8 cellular contexts compared by ENCODE assay signal in the genomic region with DNA sequence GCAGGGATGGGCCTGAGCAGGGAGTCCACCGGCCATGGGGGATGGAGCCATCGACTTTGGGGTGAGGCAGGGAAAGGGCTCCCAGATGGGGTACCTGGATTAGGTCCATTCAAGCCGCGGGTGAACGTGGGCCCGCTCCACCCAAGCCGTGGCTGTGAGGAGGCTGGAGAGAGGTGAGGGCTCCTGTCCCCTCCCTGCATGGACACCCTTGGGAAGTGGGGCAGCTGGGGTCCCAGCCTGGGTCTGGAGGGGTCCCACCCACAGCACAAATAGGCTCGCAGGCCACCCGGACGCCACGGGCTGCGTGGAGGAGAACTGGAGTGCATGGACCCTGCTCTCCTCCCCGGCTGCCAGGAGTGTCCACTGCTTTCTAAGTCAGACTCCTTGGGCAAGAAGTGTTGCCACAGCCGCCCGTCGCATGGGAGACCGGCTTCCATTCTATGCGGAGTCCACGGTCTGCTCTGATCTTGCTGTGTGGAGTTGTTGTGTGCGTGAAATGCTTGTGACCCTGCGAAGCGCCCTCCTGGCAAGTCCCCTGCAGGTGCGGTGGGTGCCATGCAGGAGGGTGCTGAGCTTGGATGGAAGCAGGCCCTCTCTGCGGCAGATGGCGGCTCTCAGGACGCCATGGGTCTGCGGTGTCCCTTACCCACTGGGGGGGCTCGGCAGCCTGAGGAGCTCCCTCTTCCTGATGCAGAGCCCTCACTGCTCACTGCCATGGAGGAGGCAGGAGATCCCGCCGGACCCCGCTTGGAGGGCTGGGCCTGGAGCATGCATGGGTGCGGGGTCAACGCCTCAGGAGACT. TPM values are rescaled to one million over a fixed set of nuclear protein-coding genes. Genes with fewer than 3 reads are reported as not detected.
DNase-seq lines count a peak whose midpoint lies in the region; ATAC-seq and TF ChIP-seq lines count a peak whose summit lies in the region.

No MANE protein-coding gene starts in this region.

- CTCF ChIA-PET in T-cell (lab: Charles Lee), result no interaction called here

- no peak for TF ChIP-seq EP300 in sigmoid colon (IDR thresholded peaks at IDR 0.05)

- no peak for DNase-seq in GM12864 (ENCODE audit: low read depth)
- no peak for DNase-seq in T-cell
- DNase-seq in fibroblast of the aortic adventitia (ENCODE audit: low read depth), result no peak
- no peak for DNase-seq in sigmoid colon
- DNase-seq in NCI-H1694 treated with DMSO at 0.1 percent for 48 hours (lab: John Stamatoyannopoulos, UW), result no peak
- DNase-seq in erythroblast (lab: John Stamatoyannopoulos, UW), result no peak
- DNase-seq in pons (ENCODE audit: low spot score), result no peak

- intact Hi-C loops in sigmoid colon (cut with DNase I), result loop anchor here (5.0 kb wide), 2 partner anchors 52 to 132 kb away; a partner anchor contains a TSS

- H3K27ac Mint-ChIP-seq in T-cell, result peak overlapping the region; percentile 93 to 96

- POLR2A ChIA-PET in T-cell (lab: Charles Lee), result no interaction called here

- H3K4me3 ChIP-seq in GM12864 (ENCODE audit: low read depth, low read length), result peak overlapping the region; percentile 81
- peak overlapping the region; percentile 79 for H3K4me3 ChIP-seq in fibroblast of the aortic adventitia (ENCODE audit: low read depth, low read length)
- H3K4me3 ChIP-seq in sigmoid colon, result peak overlapping the region; percentile 93 to 99 (median 94)

- TF ChIP-seq CTCF in GM12864 (IDR thresholded peaks at IDR 0.05; ENCODE audit: low read depth, low read length, missing control alignments), result no peak
- TF ChIP-seq CTCF in fibroblast of the aortic adventitia (IDR thresholded peaks at IDR 0.05; ENCODE audit: insufficient read depth, low read length), result no peak
- TF ChIP-seq CTCF in sigmoid colon (IDR thresholded peaks at IDR 0.05), result no peak

- H3K36me3 Mint-ChIP-seq in T-cell, result peaks cover 8% of the 10 kb centered on the region

- TF ChIP-seq POLR2A in sigmoid colon (IDR thresholded peaks at IDR 0.05), result no peak
- TF ChIP-seq POLR2A in erythroblast (IDR thresholded peaks at IDR 0.05; ENCODE audit: low read length), result no peak

- peaks cover 4 to 61% (median 53%) of the 10 kb centered on the region in 4 donors for H3K4me1 ChIP-seq in sigmoid colon

- peak overlapping the region; percentile 91 to 95 (median 94) for H3K4me3 Mint-ChIP-seq in T-cell

- H3K27me3 ChIP-seq in sigmoid colon, result no peaks in the 10 kb centered on the region

- H3K9me3 ChIP-seq in sigmoid colon, result no peaks in the 10 kb centered on the region

- no peaks in the 10 kb centered on the region for H3K9me3 Mint-ChIP-seq in T-cell

- 51 to 66% methylated on average over 33 of the region's 33 CpGs for WGBS in sigmoid colon, 2 donors

- H3K4me1 Mint-ChIP-seq in T-cell, result peaks cover 50 to 62% (median 62%) of the 10 kb centered on the region in 3 donors

- H3K27me3 Mint-ChIP-seq in T-cell, result no peaks in the 10 kb centered on the region

- peaks cover 0 to 11% (median 4%) of the 10 kb centered on the region in 4 donors for H3K36me3 ChIP-seq in sigmoid colon

- ATAC-seq in T-cell (replicated peaks in 1 of 4) (no peak), HG02571 (IDR thresholded peaks at IDR 0.05; ENCODE audit: unreplicated experiment) (no peak)

- peak overlapping the region; percentile 91 to 98 (median 94) for H3K27ac ChIP-seq in sigmoid colon

RNA-seq across cellular contexts. Expression of a gene that starts 2.0 kb away (rescaled TPM):
- 100 to 1,000 TPM; 153 to 170 (median 161) TPM for total RNA-seq in T-cell
- 17.3 and 43.8 TPM in 2 replicates for total RNA-seq in fibroblast of the aortic adventitia (ENCODE audit: low replicate concordance)
- 10 to 100 TPM; 28.2 to 54.4 (median 42.2) TPM for total RNA-seq in sigmoid colon
- 100 to 1,000 TPM in 1 of 3 donors, 10 to 100 TPM in 2; 51.1 to 132 (median 51.6) TPM for polyA plus RNA-seq in sigmoid colon

RNA-seq across cellular contexts. Expression of a gene that starts 8.1 kb away (rescaled TPM):
- total RNA-seq in T-cell (10 to 100 TPM; 11.8 to 18.1 (median 13.7) TPM), fibroblast of the aortic adventitia (ENCODE audit: low replicate concordance) (8.8 and 40.6 TPM in 2 replicates), sigmoid colon (10 to 100 TPM in 3 of 4 donors, 1 to 10 TPM in 1; 7.8 to 16.6 (median 11.5) TPM)
- 1 to 10 TPM; 1.8 to 6.0 (median 5.7) TPM for polyA plus RNA-seq in sigmoid colon

RNA-seq across cellular contexts. Expression of a gene that starts 25.7 kb away (rescaled TPM):
- total RNA-seq in T-cell, result 10 to 100 TPM; 50.3 to 85.5 (median 79.6) TPM
- 14.6 and 40.7 TPM in 2 replicates for total RNA-seq in fibroblast of the aortic adventitia (ENCODE audit: low replicate concordance)
- total RNA-seq in sigmoid colon, result 100 to 1,000 TPM in 3 of 4 donors, 10 to 100 TPM in 1; 99.4 to 156 (median 128) TPM
- 100 to 1,000 TPM; 182 to 262 (median 192) TPM for polyA plus RNA-seq in sigmoid colon

RNA-seq across cellular contexts. Expression of a gene that starts 28.8 kb away (rescaled TPM):
- total RNA-seq in T-cell (1,000 to 10,000 TPM; 1,731 to 2,353 (median 2,282) TPM), fibroblast of the aortic adventitia (ENCODE audit: low replicate concordance) (567 and 712 TPM in 2 replicates), sigmoid colon (1,000 to 10,000 TPM; 3,601 to 5,641 (median 3,840) TPM)
- polyA plus RNA-seq in sigmoid colon, result 1,000 to 10,000 TPM; 2,516 to 4,453 (median 3,359) TPM

RNA-seq across cellular contexts. Expression of a gene that starts 40.5 kb away (rescaled TPM):
- total RNA-seq in T-cell, result under 1 TPM; 0.08 to 0.29 (median 0.13) TPM
- total RNA-seq in fibroblast of the aortic adventitia (ENCODE audit: low replicate concordance), result 0.27 and 0.57 TPM in 2 replicates
- total RNA-seq in sigmoid colon, result 1 to 10 TPM in 2 of 4 donors, under 1 TPM in 2; under 0.01 to 2.0 (median 0.91) TPM
- 1 to 10 TPM in 1 of 3 donors, not detected in 2; 1.2 TPM for polyA plus RNA-seq in sigmoid colon
